Comparison of ENCODE assay signal across 13 cellular contexts in genomic region chr9:77916410-77916819, GRCh38.
A peak's percentile ranks its signal among the peaks of the same experiment; 100 is the strongest.
DNase-seq lines count a peak whose midpoint lies in the region; ATAC-seq lines count a peak whose summit lies in the region.
"Had no signal": no experiment of that assay in that cellular context is flagged by ENCODE, and none has a peak within 500 bp of the region (broad histone marks: within the 10 kb centered on the region; RNA-seq: fewer than 3 reads in every experiment).

No MANE protein-coding gene starts in this region.

- POLR2A ChIA-PET in activated naive CD8-positive, alpha-beta T cell treated with anti-CD3 and anti-CD28 coated beads, Interleukin-2, amount 10 ng/mL, durations not matched to agents 7 days and 5 days (lab: Charles Lee) = no interaction called here

- H3K9me3 ChIP-seq in BLaER1 = peaks cover 24% of the 10 kb centered on the region

- H3K4me2 ChIP-seq in BLaER1 = peak overlapping the region; percentile 49

- no peaks in the 10 kb centered on the region for H3K27me3 ChIP-seq in BLaER1

- ATAC-seq in GM18870 (IDR thresholded peaks at IDR 0.05; ENCODE audit: unreplicated experiment) (peak; percentile 79), HG02938 (IDR thresholded peaks at IDR 0.05; ENCODE audit: unreplicated experiment) (peak; percentile 81), HG03108 (IDR thresholded peaks at IDR 0.05; ENCODE audit: unreplicated experiment) (no peak)
- ATAC-seq in activated naive CD8-positive, alpha-beta T cell treated with anti-CD3 and anti-CD28 coated beads, Interleukin-2, amount 10 ng/mL, durations not matched to agents 7 days and 5 days (ENCODE audit: low read depth) = peak; percentile 63

- H3K4me3 ChIP-seq in BLaER1 = no peak overlapping the region

- no peaks in the 10 kb centered on the region for H4K20me1 ChIP-seq in BLaER1

- peaks cover 39% of the 10 kb centered on the region for H3K36me3 Mint-ChIP-seq in activated naive CD8-positive, alpha-beta T cell treated with anti-CD3 and anti-CD28 coated beads, Interleukin-2, amount 10 ng/mL, durations not matched to agents 7 days and 5 days

- no peak overlapping the region for H3K9ac ChIP-seq in BLaER1

- peak overlapping the region; percentile 50 for H3K4me3 Mint-ChIP-seq in activated naive CD8-positive, alpha-beta T cell treated with anti-CD3 and anti-CD28 coated beads, Interleukin-2, amount 10 ng/mL, durations not matched to agents 7 days and 5 days

- H3K27ac Mint-ChIP-seq in activated naive CD8-positive, alpha-beta T cell treated with anti-CD3 and anti-CD28 coated beads, Interleukin-2, amount 10 ng/mL, durations not matched to agents 7 days and 5 days = peak overlapping the region; percentile 67

- peaks cover 26% of the 10 kb centered on the region for H3K4me1 Mint-ChIP-seq in activated naive CD8-positive, alpha-beta T cell treated with anti-CD3 and anti-CD28 coated beads, Interleukin-2, amount 10 ng/mL, durations not matched to agents 7 days and 5 days

- no peaks in the 10 kb centered on the region for H3K27me3 Mint-ChIP-seq in activated naive CD8-positive, alpha-beta T cell treated with anti-CD3 and anti-CD28 coated beads, Interleukin-2, amount 10 ng/mL, durations not matched to agents 7 days and 5 days

- no peak overlapping the region for H3K27ac ChIP-seq in BLaER1
- H3K27ac ChIP-seq: epithelial cell of prostate had no signal

- no peaks in the 10 kb centered on the region for H3K9me3 Mint-ChIP-seq in activated naive CD8-positive, alpha-beta T cell treated with anti-CD3 and anti-CD28 coated beads, Interleukin-2, amount 10 ng/mL, durations not matched to agents 7 days and 5 days

- H3K4me1 ChIP-seq in BLaER1 = peaks cover 20% of the 10 kb centered on the region

- DNase-seq in activated naive CD8-positive, alpha-beta T cell treated with anti-CD3 and anti-CD28 coated beads, Interleukin-2, amount 10 ng/mL, durations not matched to agents 7 days and 5 days = no peak
- DNase-seq in mucosa of gallbladder (ENCODE audit: low spot score) (no peak), NCI-H748 treated with DMSO at 0.1 percent for 48 hours (lab: John Stamatoyannopoulos, UW) (no peak), NCI-H526 treated with DMSO at 0.1 percent for 48 hours (lab: John Stamatoyannopoulos, UW) (no peak)
- DNase-seq: AML-193; amniotic stem cell; SIG-M5; stimulated activated CD4-positive, alpha-beta T cell treated with anti-CD3 and anti-CD28 coated beads, Interleukin-1b, Interleukin-23, amount 100 ng/mL, for 48 hours had no signal

- peaks cover 24% of the 10 kb centered on the region for H3K36me3 ChIP-seq in BLaER1
